Comparison of ENCODE assay signal across 8 cellular contexts in the genomic region with DNA sequence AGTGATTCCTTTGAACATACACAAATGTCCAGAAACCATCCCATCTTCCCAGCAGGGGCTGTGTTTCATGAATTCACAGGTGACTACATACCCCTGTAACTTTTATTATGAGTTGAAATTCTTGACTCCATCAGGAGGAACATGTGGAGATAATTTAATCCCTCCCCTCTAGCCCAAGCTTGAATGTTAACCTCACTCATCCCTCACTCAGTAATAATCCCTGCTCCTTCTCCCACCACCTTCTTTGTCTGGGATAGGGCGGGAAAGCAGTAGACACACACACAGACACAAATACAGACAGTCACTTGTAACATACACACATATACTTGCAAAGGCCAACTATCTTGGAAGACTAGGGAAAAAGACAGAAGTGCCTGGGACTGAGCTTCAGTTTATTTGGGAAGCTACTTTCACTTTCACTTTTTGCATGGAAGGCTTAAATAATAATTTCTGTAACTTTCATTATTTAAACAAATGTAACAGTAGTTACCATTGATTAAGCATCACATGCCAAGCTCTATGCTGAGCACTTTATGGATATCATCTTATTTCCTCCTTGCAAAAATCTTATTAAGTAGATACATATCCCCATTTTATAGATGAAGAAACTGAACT. TPM values are rescaled to one million over a fixed set of nuclear protein-coding genes. Genes with fewer than 3 reads are reported as not detected.
DNase-seq lines count a peak whose midpoint lies in the region; ATAC-seq, FAIRE-seq and TF ChIP-seq lines count a peak whose summit lies in the region.

No MANE protein-coding gene starts in this region.

- peak overlapping the region in 1 of 2 experiments; percentile 46 for H3K18ac ChIP-seq in mesenchymal stem cell (ENCODE audit: low read depth in 1 of 2, low read length in 2 of 2)

- TF ChIP-seq RAD21 in A549 (conservative IDR thresholded peaks at IDR 0.05 in 1 of 2, IDR thresholded peaks at IDR 0.05 in 1 of 2): no peak

- H3K79me1 ChIP-seq in mesenchymal stem cell (replicated peaks; ENCODE audit: low read length, poor library complexity, severe bottlenecking): peaks cover 14% of the 10 kb centered on the region

- CTCF ChIA-PET in A549 (lab: Yijun Ruan, JAX): no interaction called here

- no peak overlapping the region for H2BK120ac ChIP-seq in mesenchymal stem cell (ENCODE audit: low read depth, low read length)

- TF ChIP-seq CTCF in A549 (IDR thresholded peaks at IDR 0.05) (no peak), choroid plexus epithelial cell (conservative IDR thresholded peaks at IDR 0.05; ENCODE audit: low read depth, low read length) (no peak), body of pancreas (IDR thresholded peaks at IDR 0.05) (no peak)

- TF ChIP-seq EP300 in A549 (IDR thresholded peaks at IDR 0.05): no peak

- DNase-seq in A549 (ENCODE audit: low read depth in 1 of 2, low spot score in 1 of 2) (no peak), KBM-7 (peak; percentile 15), choroid plexus epithelial cell (ENCODE audit: low read depth) (peak; percentile 26), mesenchymal stem cell (peak; percentile 63), activated gamma-delta T cell treated with Interleukin-2 at 50 U/mL for 16 hours (no peak), body of pancreas (no peak)
- no peak for DNase-seq in activated CD4-positive, alpha-beta T cell treated with anti-CD3 and anti-CD28 coated beads, Interleukin-2, amount 50 U/mL, for 4 hours
- DNase-seq in stimulated activated naive CD8-positive, alpha-beta T cell treated with anti-CD3 and anti-CD28 coated beads, Interleukin-15, amount 100 ng/mL, for 72 hours: no peak

- WGBS in A549 (ENCODE audit: missing lambda C conversion rate): 0% methylated on average over 1 of the region's 1 CpG
- WGBS in mesenchymal stem cell: 83% methylated on average over 1 of the region's 1 CpG
- 82 to 85% methylated on average over 1 of the region's 1 CpG for WGBS in body of pancreas, 2 donors

- intact Hi-C loops in body of pancreas (cut with DNase I): no loop called here

- H3K9ac ChIP-seq in mesenchymal stem cell (ENCODE audit: low read length): peak overlapping the region; percentile 86

- no peak overlapping the region for H4K8ac ChIP-seq in mesenchymal stem cell (ENCODE audit: low read length)

- H3K4me2 ChIP-seq in A549 (peak overlapping the region; percentile 60), mesenchymal stem cell (ENCODE audit: low read length, poor library complexity, severe bottlenecking) (peak overlapping the region; percentile 59)

- H3K36me3 ChIP-seq in mesenchymal stem cell (ENCODE audit: control insufficient read depth in 1 of 2, insufficient read depth in 2 of 2, low read depth in 1 of 2, low read length in 2 of 2): no peaks in the 10 kb centered on the region
- no peaks in the 10 kb centered on the region for H3K36me3 ChIP-seq in body of pancreas (replicated peaks in 1 of 2; ENCODE audit: insufficient read depth in 1 of 2, low read depth in 2 of 2)

- H3K9me3 ChIP-seq in A549 (no peaks in the 10 kb centered on the region), mesenchymal stem cell (ENCODE audit: control insufficient read depth, low read length) (no peaks in the 10 kb centered on the region), body of pancreas (no peaks in the 10 kb centered on the region)

- TF ChIP-seq POLR2A in A549 (IDR thresholded peaks at IDR 0.05; ENCODE audit: low read length) (no peak), body of pancreas (IDR thresholded peaks at IDR 0.05) (no peak)

- H2AFZ ChIP-seq in mesenchymal stem cell (ENCODE audit: low read depth, low read length): no peak overlapping the region

- H3K27ac ChIP-seq in A549: no peak overlapping the region
- peak overlapping the region; percentile 8 for H3K27ac ChIP-seq in mesenchymal stem cell (ENCODE audit: low read length, poor library complexity, severe bottlenecking)
- H3K27ac ChIP-seq in body of pancreas: no peak overlapping the region

- ATAC-seq in A549: no peak
- ATAC-seq in stimulated activated naive CD8-positive, alpha-beta T cell treated with anti-CD3 and anti-CD28 coated beads, Interleukin-15, amount 100 ng/mL, for 72 hours: no peak
- ATAC-seq in body of pancreas: no peak

- H3K4me3 ChIP-seq in A549 (peak overlapping the region; percentile 30; the same call in 2 of the 3 replicates), choroid plexus epithelial cell (ENCODE audit: low read depth, low read length) (peak overlapping the region; percentile 43), mesenchymal stem cell (ENCODE audit: insufficient read depth in 1 of 2, low read depth in 1 of 2, low read length in 2 of 2) (peak overlapping the region in 1 of 2 experiments; percentile 78), body of pancreas (no peak overlapping the region)

- no peak overlapping the region for H2AK5ac ChIP-seq in mesenchymal stem cell (ENCODE audit: low read length, severe bottlenecking)

- no peak overlapping the region for H2BK12ac ChIP-seq in mesenchymal stem cell (ENCODE audit: low read length in 2 of 2)

- H3K4me3 Mint-ChIP-seq in stimulated activated naive CD8-positive, alpha-beta T cell treated with anti-CD3 and anti-CD28 coated beads, Interleukin-15, amount 100 ng/mL, for 72 hours: no peak overlapping the region

- no peak overlapping the region for H3K23ac ChIP-seq in mesenchymal stem cell (ENCODE audit: low read length in 2 of 2)

- H3K4me1 Mint-ChIP-seq in stimulated activated naive CD8-positive, alpha-beta T cell treated with anti-CD3 and anti-CD28 coated beads, Interleukin-15, amount 100 ng/mL, for 72 hours: peaks cover 8% of the 10 kb centered on the region

- in situ Hi-C loops in KBM-7 (cut with MboI; ENCODE audit: low pct_unique_long_range_greater_than_20kb, low sequenced_read_pairs): no loop called here

- H3K27ac Mint-ChIP-seq in stimulated activated naive CD8-positive, alpha-beta T cell treated with anti-CD3 and anti-CD28 coated beads, Interleukin-15, amount 100 ng/mL, for 72 hours: no peak overlapping the region

- H2BK15ac ChIP-seq in mesenchymal stem cell (ENCODE audit: low read depth, poor library complexity, severe bottlenecking): no peak overlapping the region

- no peak overlapping the region for H2BK5ac ChIP-seq in mesenchymal stem cell (ENCODE audit: low read depth, low read length, poor library complexity, severe bottlenecking)

- no peak overlapping the region for H3K4ac ChIP-seq in mesenchymal stem cell (ENCODE audit: low read depth in 1 of 2, low read length in 2 of 2)

- POLR2A ChIA-PET in A549 (lab: Yijun Ruan, JAX): no interaction called here

- H4K91ac ChIP-seq in mesenchymal stem cell (ENCODE audit: low read length): no peak overlapping the region

- no peaks in the 10 kb centered on the region for H3K4me1 ChIP-seq in A549
- no peaks in the 10 kb centered on the region for H3K4me1 ChIP-seq in mesenchymal stem cell (ENCODE audit: control insufficient read depth, insufficient read depth, low read depth, low read length)
- peaks cover 17% of the 10 kb centered on the region for H3K4me1 ChIP-seq in body of pancreas

- peaks cover 0 to 6% of the 10 kb centered on the region in 2 donors for H3K9me3 Mint-ChIP-seq in stimulated activated naive CD8-positive, alpha-beta T cell treated with anti-CD3 and anti-CD28 coated beads, Interleukin-15, amount 100 ng/mL, for 72 hours

- H3K27me3 ChIP-seq in mesenchymal stem cell (ENCODE audit: control insufficient read depth in 1 of 2, insufficient read depth in 1 of 2, low read length in 2 of 2) (no peaks in the 10 kb centered on the region), body of pancreas (no peaks in the 10 kb centered on the region)

- FAIRE-seq in A549 (lab: Jason Lieb, UNC): no peak

- peaks cover 15% of the 10 kb centered on the region for H3K27me3 Mint-ChIP-seq in stimulated activated naive CD8-positive, alpha-beta T cell treated with anti-CD3 and anti-CD28 coated beads, Interleukin-15, amount 100 ng/mL, for 72 hours

- H3K14ac ChIP-seq in mesenchymal stem cell (ENCODE audit: low read length in 2 of 2): no peak overlapping the region

TF ChIP-seq in A549, 52 proteins besides CTCF, POLR2A, EP300 and RAD21:
- no peak for TF ChIP-seq KDM5A (IDR thresholded peaks at IDR 0.05)
- TF ChIP-seq MAFK (IDR thresholded peaks at IDR 0.05; ENCODE audit: partially characterized antibody): no peak
- TF ChIP-seq RFX5 (IDR thresholded peaks at IDR 0.05): no peak

RNA-seq across cellular contexts. Expression of gene AASS, which starts 7.3 kb away (rescaled TPM):
- polyA plus RNA-seq in A549 (2011; rRNA removed) (0.21 TPM in 2 replicates), A549 (2017; fragmentation: RNase III; extraction: RNeasy Plus Mini Kit Qiagen cat#74134 plus additional on column Dnase treatment) (0.04 to 0.05 TPM (median 0.04 TPM) in 3 replicates)
- 0.01 TPM in 1 of 2 replicates, not detected in the other for polyA plus RNA-seq in A549 (2012; cell fraction: cytosol; rRNA removed)
- 0.06 and 0.09 TPM in 2 replicates for polyA plus RNA-seq in A549 (2012; cell fraction: nucleus; rRNA removed)
- polyA minus RNA-seq in A549 (2011; rRNA and poly(A)+ RNA removed): 0.12 and 0.15 TPM in 2 replicates
- polyA plus RNA-seq in mesenchymal stem cell (2013, experiment 1 of 2): 14.3 TPM
- 14.1 TPM for polyA plus RNA-seq in mesenchymal stem cell (2013, experiment 2 of 2)
- total RNA-seq in body of pancreas: 10 to 100 TPM; 28.5 to 37.9 TPM

Comparison
In these comparisons a context has a peak if more than half of its experiments do, and no peak if none do; other contexts are left out.
1. DNase-seq: peak in KBM-7 (single experiment), choroid plexus epithelial cell (single experiment) and mesenchymal stem cell (single experiment); none in A549 (0 of 2), activated CD4-positive, alpha-beta T cell treated with anti-CD3 and anti-CD28 coated beads, Interleukin-2, amount 50 U/mL, for 4 hours (0 of 2), stimulated activated naive CD8-positive, alpha-beta T cell treated with anti-CD3 and anti-CD28 coated beads, Interleukin-15, amount 100 ng/mL, for 72 hours (0 of 2), activated gamma-delta T cell treated with Interleukin-2 at 50 U/mL for 16 hours (single experiment) and body of pancreas (0 of 4).
2. H3K4me3 ChIP-seq: peak in A549 (single experiment) and choroid plexus epithelial cell (single experiment); none in body of pancreas (0 of 2).